Comparison of ENCODE assay signal across 8 cellular contexts in genomic region chr12:123139926-123140674, GRCh38. TPM values are rescaled to one million over a fixed set of nuclear protein-coding genes. Genes with fewer than 3 reads are reported as not detected.
DNase-seq lines count a peak whose midpoint lies in the region; ATAC-seq and TF ChIP-seq lines count a peak whose summit lies in the region.

No MANE protein-coding gene starts in this region.

- no peaks in the 10 kb centered on the region for H3K27me3 ChIP-seq in Panc1 (ENCODE audit: control insufficient read depth, insufficient read depth, low read length)
- H3K27me3 ChIP-seq in rectal smooth muscle tissue (ENCODE audit: control insufficient read depth, insufficient read depth, low read length): no peaks in the 10 kb centered on the region

- DNase-seq in Daoy (ENCODE audit: low read depth) (peak; percentile 65), Panc1 (ENCODE audit: low read depth, low spot score) (no peak), fibroblast of mammary gland (ENCODE audit: low read depth) (peak; percentile 60), GOT3 (lab: John Stamatoyannopoulos, UW) (no peak)
- DNase-seq in NK-92 treated with Interleukin-12 subunit alpha and Interleukin-12 subunit beta, amount 100 ng/mL, for 24 hours (lab: John Stamatoyannopoulos, UW): no peak

- H3K4me1 ChIP-seq in Panc1 (ENCODE audit: control insufficient read depth, insufficient read depth, low read length): peaks cover 49% of the 10 kb centered on the region
- peaks cover 40% of the 10 kb centered on the region for H3K4me1 ChIP-seq in rectal smooth muscle tissue (ENCODE audit: control insufficient read depth, insufficient read depth, low read length)

- TF ChIP-seq CTCF in Panc1 (IDR thresholded peaks at IDR 0.05): no peak
- no peak for TF ChIP-seq CTCF in fibroblast of mammary gland (conservative IDR thresholded peaks at IDR 0.05; ENCODE audit: control insufficient read depth, insufficient read depth, low read depth, low read length)

- POLR2A ChIA-PET in Panc1 (lab: Charles Lee): interaction anchor here (0.6 kb wide), 1 partner anchor 9 kb away, joined by 3 read pairs; no protein-coding TSS in a partner anchor

- H3K4me3 ChIP-seq in Panc1 (ENCODE audit: low read depth in 2 of 2, low read length in 2 of 2): no peak overlapping the region
- H3K4me3 ChIP-seq in fibroblast of mammary gland (ENCODE audit: control insufficient read depth, low read depth, low read length): no peak overlapping the region
- H3K4me3 ChIP-seq in rectal smooth muscle tissue (ENCODE audit: low read length): no peak overlapping the region

- no peaks in the 10 kb centered on the region for H3K9me3 ChIP-seq in Panc1 (ENCODE audit: control insufficient read depth, insufficient read depth, low read depth, low read length)

- BruUV-seq in Panc1 (replicated peaks; lab: Mats Ljungman, UMichigan): no TSS peak

- ATAC-seq in Panc1 (no peak), HG03432 (IDR thresholded peaks at IDR 0.05; ENCODE audit: unreplicated experiment) (no peak), HG03469 (IDR thresholded peaks at IDR 0.05; ENCODE audit: unreplicated experiment) (no peak)

- CTCF ChIA-PET in Panc1 (lab: Charles Lee): no interaction called here

- in situ Hi-C loops in Panc1 (cut with HindIII; ENCODE audit: low pct_unique_long_range_greater_than_20kb, low sequenced_read_pairs): no loop called here

- no peak overlapping the region for H3K9ac ChIP-seq in rectal smooth muscle tissue (ENCODE audit: low read length)

- intact Hi-C loops in Panc1 (cut with micrococcal nuclease; ENCODE audit: unreplicated experiment): loop anchor here (10.0 kb wide), 1 partner anchor 155 kb away; the partner anchor contains the start of gene ARL6IP4

- H3K36me3 ChIP-seq in Panc1 (ENCODE audit: control insufficient read depth, insufficient read depth, low read length): no peaks in the 10 kb centered on the region
- no peaks in the 10 kb centered on the region for H3K36me3 ChIP-seq in rectal smooth muscle tissue (ENCODE audit: control insufficient read depth, insufficient read depth, low read length)

- H3K27ac ChIP-seq in Panc1 (ENCODE audit: low read length) (peak overlapping the region; percentile 89), rectal smooth muscle tissue (ENCODE audit: low read depth, low read length) (peak overlapping the region; percentile 88)

RNA-seq across cellular contexts. Expression of gene PITPNM2, which starts 10.8 kb away (rescaled TPM):
- total RNA-seq in Daoy (2014; rRNA removed; shearing (Covaris generic)): 1.1 and 1.4 TPM in 2 replicates
- total RNA-seq in Panc1 (2021; ENCODE audit: unreplicated experiment): 26.4 TPM
- 25.3 TPM for polyA plus RNA-seq in Panc1 (2012; ENCODE audit: insufficient read length)

Comparison
In these comparisons a context has a peak if more than half of its experiments do, and no peak if none do; other contexts are left out.
1. DNase-seq: peak in Daoy (single experiment) and fibroblast of mammary gland (single experiment); none in Panc1 (single experiment), NK-92 treated with Interleukin-12 subunit alpha and Interleukin-12 subunit beta, amount 100 ng/mL, for 24 hours (single experiment) and GOT3 (single experiment).
2. RNA of gene PITPNM2, which starts 10.8 kb away (total RNA-seq): 26.4 TPM in Panc1 (single experiment); 1.1 to 1.4 TPM in Daoy; every median in the first group is over 10 times any median in the second.